In genomic region chr13:47287291-47287751, GRCh38 we compare ENCODE assay signal across 24 cellular contexts.
DNase-seq lines count a peak whose midpoint lies in the region; ATAC-seq, FAIRE-seq and TF ChIP-seq lines count a peak whose summit lies in the region.
"Had no signal": no experiment of that assay in that cellular context is flagged by ENCODE, and none has a peak within 500 bp of the region (broad histone marks: within the 10 kb centered on the region; RNA-seq: fewer than 3 reads in every experiment).

No MANE protein-coding gene starts in this region.

- no peaks in the 10 kb centered on the region for H3K9me3 ChIP-seq in PC-3 (ENCODE audit: low read length)
- no peaks in the 10 kb centered on the region for H3K9me3 ChIP-seq in smooth muscle cell (replicated peaks; ENCODE audit: low read depth)
- H3K9me3 ChIP-seq in sigmoid colon: no peaks in the 10 kb centered on the region
- no peaks in the 10 kb centered on the region for H3K9me3 ChIP-seq in kidney (ENCODE audit: control insufficient read depth in 1 of 2, low read length in 2 of 2)
- H3K9me3 ChIP-seq: HAP-1, psoas muscle had no signal

- no peak overlapping the region for H3K4me3 ChIP-seq in PC-3 (ENCODE audit: low read length)
- H3K4me3 ChIP-seq in smooth muscle cell: no peak overlapping the region
- no peak overlapping the region for H3K4me3 ChIP-seq in sigmoid colon
- H3K4me3 ChIP-seq in kidney (ENCODE audit: low read length in 2 of 2): no peak overlapping the region
- H3K4me3 ChIP-seq: HAP-1, lung, psoas muscle had no signal

- TF ChIP-seq CTCF in PC-3 (conservative IDR thresholded peaks at IDR 0.05; ENCODE audit: low read depth, low read length): no peak
- no peak for TF ChIP-seq CTCF in smooth muscle cell (IDR thresholded peaks at IDR 0.05; ENCODE audit: borderline replicate concordance, insufficient read depth, poor library complexity, severe bottlenecking)
- no peak for TF ChIP-seq CTCF in sigmoid colon (IDR thresholded peaks at IDR 0.05)
- no peak for TF ChIP-seq CTCF in kidney (IDR thresholded peaks at IDR 0.05; ENCODE audit: borderline replicate concordance, extremely low read depth, insufficient read depth)

- H3K4me2 ChIP-seq in PC-3 (ENCODE audit: low read length) (peak overlapping the region; percentile 33), smooth muscle cell (peak overlapping the region; percentile 29)

- no peaks in the 10 kb centered on the region for H3K27me3 ChIP-seq in PC-3 (ENCODE audit: low read length)
- H3K27me3 ChIP-seq in smooth muscle cell (ENCODE audit: low read depth): no peaks in the 10 kb centered on the region
- H3K27me3 ChIP-seq in sigmoid colon: no peaks in the 10 kb centered on the region

- WGBS in smooth muscle cell (ENCODE audit: low lambda C conversion rate): 78% methylated on average over 1 of the region's 1 CpG
- 49 to 79% methylated on average over 1 of the region's 1 CpG for WGBS in sigmoid colon, 2 donors

- BruUV-seq in PC-3 (replicated peaks; lab: Mats Ljungman, UMichigan): no TSS peak

- intact Hi-C loops in PC-3 (cut with micrococcal nuclease): loop anchor here (5.0 to 10.0 kb wide), 4 partner anchors 73 to 335 kb away; no protein-coding TSS in a partner anchor
- intact Hi-C loops in sigmoid colon (cut with DNase I): no loop called here
- intact Hi-C loops in kidney (cut with DNase I): no loop called here

- DNase-seq in ELR (ENCODE audit: low read depth): peak; percentile 30
- peak; percentile 78 for DNase-seq in PC-3
- peak; percentile 44 for DNase-seq in fibroblast of gingiva (ENCODE audit: low read depth)
- no peak for DNase-seq in smooth muscle cell (lab: John Stamatoyannopoulos, UW; ENCODE audit: unreplicated experiment)
- no peak for DNase-seq in HEK293T (ENCODE audit: extremely low spot score)
- DNase-seq in sigmoid colon: no peak
- DNase-seq in kidney: no peak
- DNase-seq: activated B cell treated with CpG ODN at 0.5 μM for 24 hours; activated CD4-positive, alpha-beta T cell treated with anti-CD3 and anti-CD28 coated beads, Interleukin-2, amount 50 U/mL, for 4 hours; activated CD8-positive, alpha-beta memory T cell treated with anti-CD3 and anti-CD28 coated beads, Interleukin-2, amount 50 U/mL, for 48 hours; activated gamma-delta T cell; caudate nucleus; islet precursor cell; KBM-7; NCI-H2171 treated with DMSO at 0.1 percent for 48 hours; psoas muscle; small intestine; stimulated activated CD4-positive, alpha-beta T cell treated with anti-CD3 and anti-CD28 coated beads, Interleukin-4, amount 100 ng/mL, for 1 hour; stimulated activated naive CD4-positive, alpha-beta T cell treated with Interleukin-2 at 50 U/mL for 16 hours; T1000 had no signal

- CTCF ChIA-PET in PC-3 (lab: Charles Lee): interaction anchor here (0.6 to 0.9 kb wide), 2 partner anchors 42 to 103 kb away, joined by 3 to 4 read pairs; no protein-coding TSS in a partner anchor
- CTCF ChIA-PET in HEK293T (lab: Yijun Ruan, JAX): no interaction called here

- no peaks in the 10 kb centered on the region for H3F3A ChIP-seq in PC-3 (ENCODE audit: low read length, unreplicated experiment)
- H3F3A ChIP-seq in smooth muscle cell (ENCODE audit: low read depth): no peaks in the 10 kb centered on the region

- POLR2A ChIA-PET in PC-3 (lab: Charles Lee; ENCODE audit: unreplicated experiment) (no interaction called here), HEK293T (lab: Yijun Ruan, JAX) (no interaction called here)

- H2AFZ ChIP-seq in PC-3 (ENCODE audit: low read length) (no peak overlapping the region), smooth muscle cell (ENCODE audit: low read depth) (peak overlapping the region; percentile 26)

- H3K27ac ChIP-seq in PC-3 (ENCODE audit: low read length): peak overlapping the region; percentile 86
- peak overlapping the region; percentile 68 for H3K27ac ChIP-seq in smooth muscle cell (ENCODE audit: low read depth)
- H3K27ac ChIP-seq in sigmoid colon: no peak overlapping the region
- no peak overlapping the region for H3K27ac ChIP-seq in kidney (ENCODE audit: low read depth in 2 of 2, low read length in 2 of 2)
- H3K27ac ChIP-seq: psoas muscle had no signal

- no peaks in the 10 kb centered on the region for H3K36me3 ChIP-seq in PC-3 (ENCODE audit: low read depth, low read length)
- no peaks in the 10 kb centered on the region for H3K36me3 ChIP-seq in smooth muscle cell (ENCODE audit: low read depth)
- no peaks in the 10 kb centered on the region for H3K36me3 ChIP-seq in sigmoid colon
- H3K36me3 ChIP-seq in kidney (ENCODE audit: control insufficient read depth in 1 of 2, insufficient read depth in 2 of 2, low read length in 2 of 2): no peaks in the 10 kb centered on the region
- H3K36me3 ChIP-seq: HAP-1 had no signal

- TF ChIP-seq POLR2A in sigmoid colon (IDR thresholded peaks at IDR 0.05): no peak

- no peak for FAIRE-seq in kidney (lab: Jason Lieb, UNC)
- FAIRE-seq: frontal cortex, G401.6, small intestine had no signal

- no peak for TF ChIP-seq EP300 in sigmoid colon (IDR thresholded peaks at IDR 0.05)

- H4K20me1 ChIP-seq in PC-3 (ENCODE audit: low read length) (no peaks in the 10 kb centered on the region), smooth muscle cell (ENCODE audit: low read depth) (no peaks in the 10 kb centered on the region)

- peak; percentile 81 for ATAC-seq in PC-3
- ATAC-seq: psoas muscle had no signal

- H3K79me2 ChIP-seq in PC-3 (ENCODE audit: low read length) (no peaks in the 10 kb centered on the region), smooth muscle cell (ENCODE audit: low read depth) (no peaks in the 10 kb centered on the region)

- H3K4me1 ChIP-seq in PC-3 (ENCODE audit: insufficient read depth, low read length) (peaks cover 56% of the 10 kb centered on the region), smooth muscle cell (ENCODE audit: low read depth) (no peaks in the 10 kb centered on the region), sigmoid colon (no peaks in the 10 kb centered on the region), kidney (ENCODE audit: control insufficient read depth in 1 of 2, insufficient read depth in 1 of 2, low read depth in 1 of 2, low read length in 2 of 2) (no peaks in the 10 kb centered on the region)
- H3K4me1 ChIP-seq: HAP-1, psoas muscle had no signal

- H3K9me2 ChIP-seq in PC-3 (replicated peaks; ENCODE audit: low read length): no peaks in the 10 kb centered on the region

- H3K9ac ChIP-seq in PC-3 (ENCODE audit: low read length) (peak overlapping the region; percentile 46; the same call in 1 of the 2 replicates), smooth muscle cell (ENCODE audit: low read depth) (no peak overlapping the region), kidney (ENCODE audit: low read length in 2 of 2) (no peak overlapping the region)

TF ChIP-seq in HEK293T, 16 proteins besides CTCF, POLR2A, EP300 and RAD21:
- TF ChIP-seq HDGF (IDR thresholded peaks at IDR 0.05; ENCODE audit: borderline replicate concordance) (no peak), ARNT (IDR thresholded peaks at IDR 0.05) (no peak), SP1 (IDR thresholded peaks at IDR 0.05) (no peak), FOXA1 (IDR thresholded peaks at IDR 0.05) (no peak), FOXK2 (IDR thresholded peaks at IDR 0.05) (no peak), BHLHE40 (IDR thresholded peaks at IDR 0.05; ENCODE audit: borderline replicate concordance) (no peak), PKNOX1 (IDR thresholded peaks at IDR 0.05) (no peak), L3MBTL2 (conservative IDR thresholded peaks at IDR 0.05) (no peak), FOXM1 (IDR thresholded peaks at IDR 0.05; ENCODE audit: borderline replicate concordance) (no peak), TARDBP (IDR thresholded peaks at IDR 0.05) (no peak), SUZ12 (IDR thresholded peaks at IDR 0.05) (no peak), ZNF384 (IDR thresholded peaks at IDR 0.05) (no peak)

Comparison
In these comparisons a context has a peak if more than half of its experiments do, and no peak if none do; other contexts are left out.
1. DNase-seq: peak in ELR (single experiment), PC-3 (single experiment) and fibroblast of gingiva (single experiment); none in smooth muscle cell (single experiment), HEK293T (single experiment), sigmoid colon (single experiment) and kidney (single experiment).
2. H3K27ac ChIP-seq: peak in PC-3 (single experiment) and smooth muscle cell (single experiment); none in sigmoid colon (0 of 4) and kidney (0 of 2).